Comparison of ENCODE assay signal across 7 cellular contexts in genomic region chr1:36230279-36230678, GRCh38. TPM values are rescaled to one million over a fixed set of nuclear protein-coding genes. Genes with fewer than 3 reads are reported as not detected.
DNase-seq lines count a peak whose midpoint lies in the region; ATAC-seq, FAIRE-seq and TF ChIP-seq lines count a peak whose summit lies in the region.
"Not testable (repeated sequence)": the region's sequence is repeated elsewhere in the genome, so short reads cannot be mapped to it uniquely, and the experiment has no call there.

No MANE protein-coding gene starts in this region.

- H3K27me3 ChIP-seq in GM12878 (replicated peaks in 1 of 2; ENCODE audit: control insufficient read depth in 2 of 2, insufficient read depth in 2 of 2, low read length in 1 of 2); left ventricle myocardium inferior (ENCODE audit: low read depth); psoas muscle (ENCODE audit: insufficient read depth in 3 of 3, low read length in 2 of 3); thyroid gland: not testable (repeated sequence)

- H3K36me3 ChIP-seq in HEK293 (ENCODE audit: control insufficient read depth in 2 of 2, insufficient read depth in 1 of 2, low read length in 2 of 2) (peaks cover 25 to 71% of the 10 kb centered on the region in 2 experiments), GM12878 (ENCODE audit: control insufficient read depth in 2 of 2, insufficient read depth in 2 of 2, low read length in 1 of 2) (peaks cover 2 to 18% of the 10 kb centered on the region in 2 experiments), left ventricle myocardium inferior (peaks cover 45% of the 10 kb centered on the region), psoas muscle (ENCODE audit: insufficient read depth in 1 of 2, low read depth in 1 of 2) (peaks cover 0 to 76% of the 10 kb centered on the region in 2 donors), thyroid gland (peaks cover 4 to 14% of the 10 kb centered on the region in 2 donors)

- TF ChIP-seq RAD21 in GM12878 (IDR thresholded peaks at IDR 0.05; ENCODE audit: insufficient read depth, low read depth, low read length) = not testable (repeated sequence)

- peaks cover 27% of the 10 kb centered on the region for H3K4me1 Mint-ChIP-seq in T-helper 17 cell

- TF ChIP-seq EP300 in GM12878 (IDR thresholded peaks at IDR 0.05; ENCODE audit: borderline replicate concordance in 1 of 2, control insufficient read depth in 1 of 2, low read depth in 2 of 2, low read length in 2 of 2) = not testable (repeated sequence)

- H3K9me3 ChIP-seq in HEK293 (ENCODE audit: control insufficient read depth, insufficient read depth, low read depth, low read length); T-helper 17 cell (ENCODE audit: control insufficient read depth, low read length, poor library complexity, severe bottlenecking); GM12878 (replicated peaks; ENCODE audit: control insufficient read depth, insufficient read depth, low read length); left ventricle myocardium inferior (replicated peaks); psoas muscle; thyroid gland: not testable (repeated sequence)

- CTCF ChIA-PET in HEK293 (lab: Yijun Ruan, JAX); GM12878 (lab: Yijun Ruan, JAX): not testable (repeated sequence)

- not testable (repeated sequence) for DNase-seq in T-helper 17 cell; GM12878 (ENCODE audit: low read depth, low spot score); left ventricle myocardium inferior; psoas muscle; thyroid gland

- H3K36me3 Mint-ChIP-seq in T-helper 17 cell (ENCODE audit: low read depth) = not testable (repeated sequence)

- peaks cover 85% of the 10 kb centered on the region for H3K79me2 ChIP-seq in GM12878 (ENCODE audit: control insufficient read depth, insufficient read depth, low read length)

- WGBS in GM12878 (ENCODE audit: insufficient coverage, insufficient replicate concordance, low lambda C conversion rate, missing lambda C conversion rate) = 98% methylated on average over 12 of the region's 12 CpGs
- WGBS in psoas muscle, 3 donors = 70 to 84% (median 76%) methylated on average over 12 of the region's 12 CpGs
- 93 to 94% methylated on average over 12 of the region's 12 CpGs for WGBS in thyroid gland, 2 donors

- not testable (repeated sequence) for BruUV-seq in GM12878 (replicated peaks; lab: Mats Ljungman, UMichigan)

- peak overlapping the region; percentile 53 for H3K27ac ChIP-seq in 22Rv1
- not testable (repeated sequence) for H3K27ac ChIP-seq in HEK293 (ENCODE audit: extremely low read depth, low read depth, low read length); GM12878 (ENCODE audit: control insufficient read depth, insufficient read depth)
- peak overlapping the region; percentile 43 for H3K27ac ChIP-seq in left ventricle myocardium inferior (replicated peaks)
- peak overlapping the region; percentile 84 for H3K27ac ChIP-seq in psoas muscle
- H3K27ac ChIP-seq in thyroid gland = peak overlapping the region; percentile 79 to 86 (median 80)

- H3K27ac Mint-ChIP-seq in T-helper 17 cell = peak overlapping the region; percentile 57

- not testable (repeated sequence) for H3K4me3 ChIP-seq in HEK293 (ENCODE audit: low read depth, low read length); GM12878; thyroid gland (replicated peaks in 1 of 3)
- H3K4me3 ChIP-seq in left ventricle myocardium inferior = peak overlapping the region; percentile 24
- H3K4me3 ChIP-seq in psoas muscle = peak overlapping the region; percentile 24

- 0 out of 2 replicates have a peak overlapping the region, but pooled peaks have one; percentile 38 for H3K4me2 ChIP-seq in GM12878 (ENCODE audit: control insufficient read depth, insufficient read depth)

- H3K4me3 Mint-ChIP-seq in T-helper 17 cell = not testable (repeated sequence)

- H2AFZ ChIP-seq in GM12878 (ENCODE audit: control insufficient read depth, low read depth, low read length) = not testable (repeated sequence)

- not testable (repeated sequence) for H3K4me1 ChIP-seq in HEK293 (ENCODE audit: control insufficient read depth, insufficient read depth, low read length); GM12878 (ENCODE audit: control insufficient read depth, insufficient read depth, low read length)
- H3K4me1 ChIP-seq in left ventricle myocardium inferior = peaks cover 98% of the 10 kb centered on the region
- H3K4me1 ChIP-seq in psoas muscle = peaks cover 75% of the 10 kb centered on the region
- peaks cover 56 to 61% of the 10 kb centered on the region in 2 donors for H3K4me1 ChIP-seq in thyroid gland

- not testable (repeated sequence) for H4K20me1 ChIP-seq in GM12878 (ENCODE audit: control insufficient read depth, insufficient read depth)

- ATAC-seq in T-helper 17 cell, GM12878, psoas muscle: not testable (repeated sequence)

- POLR2A ChIA-PET in HEK293 (lab: Yijun Ruan, JAX); GM12878 (lab: Charles Lee): not testable (repeated sequence)

- TF ChIP-seq POLR2A in GM12878 (IDR thresholded peaks at IDR 0.05; ENCODE audit: low read depth, low read length); thyroid gland (IDR thresholded peaks at IDR 0.05): not testable (repeated sequence)

- RAD21 ChIA-PET in GM12878 (lab: Charles Lee; ENCODE audit: unreplicated experiment) = not testable (repeated sequence)

- SMC1A ChIA-PET in GM12878 (lab: Charles Lee; ENCODE audit: uncharacterized antibody, unreplicated experiment) = not testable (repeated sequence)

- intact Hi-C loops in GM12878 (cut with micrococcal nuclease; ENCODE audit: unreplicated experiment); left ventricle myocardium inferior (cut with micrococcal nuclease); psoas muscle (cut with DNase I); thyroid gland (cut with DNase I): not testable (repeated sequence)

- in situ Hi-C loops in GM12878 (cut with MboI) = not testable (repeated sequence)

- TF ChIP-seq CTCF in 22Rv1 (IDR thresholded peaks at IDR 0.05); HEK293 (tag by site-specific recombination; IDR thresholded peaks at IDR 0.05); GM12878 (IDR thresholded peaks at IDR 0.05 in 2 of 3, conservative IDR thresholded peaks at IDR 0.05 in 1 of 3; ENCODE audit: control insufficient read depth in 2 of 3, extremely low read depth in 1 of 3, insufficient read depth in 1 of 3, low read depth in 3 of 3, low read length in 3 of 3); left ventricle myocardium inferior (IDR thresholded peaks at IDR 0.05; ENCODE audit: borderline replicate concordance); psoas muscle (IDR thresholded peaks at IDR 0.05); thyroid gland (IDR thresholded peaks at IDR 0.05): not testable (repeated sequence)

- H3K27me3 Mint-ChIP-seq in T-helper 17 cell = not testable (repeated sequence)

- not testable (repeated sequence) for FAIRE-seq in GM12878 (lab: Jason Lieb, UNC)

- not testable (repeated sequence) for H3K9ac ChIP-seq in GM12878 (ENCODE audit: control insufficient read depth, insufficient read depth, low read length)

TF ChIP-seq in HEK293, 187 proteins besides CTCF, POLR2A, EP300 and RAD21:
- peak; percentile 74; the same call in 1 of the 2 replicates for TF ChIP-seq ZEB2 (tag by site-specific recombination; IDR thresholded peaks at IDR 0.05)

RNA-seq across cellular contexts. Expression of gene THRAP3, which starts 6.0 kb away (rescaled TPM):
- total RNA-seq in T-helper 17 cell (10 to 100 TPM; 74.5 to 76.3 TPM), GM12878 (2014; rRNA removed) (76.2 and 77.4 TPM in 2 replicates), GM12878 (2014; rRNA removed; fragmentation: Illumina TruSeq; extraction: Trizol) (146 and 149 TPM in 2 replicates), GM12878 (2021) (135 and 136 TPM in 2 replicates), left ventricle myocardium inferior (59.0 TPM), psoas muscle (100 to 1,000 TPM in 3 of 4 donors, 10 to 100 TPM in 1; 96.6 to 159 (median 124) TPM), thyroid gland (100 to 1,000 TPM in 3 of 4 donors, 10 to 100 TPM in 1; 88.9 to 129 (median 115) TPM)
- 61.9 and 62.2 TPM in 2 replicates for total RNA-seq in GM12878 (2013; cell fraction: nucleolus; rRNA removed)
- 36.4 TPM for polyA plus RNA-seq in GM12878 (2011; ENCODE audit: low read depth)
- polyA plus RNA-seq in GM12878 (2011; rRNA removed) (98.0 and 109 TPM in 2 replicates), GM12878 (2014; fragmentation: Illumina TruSeq; extraction: Trizol) (153 and 173 TPM in 2 replicates), GM12878 (2014; fragmentation: Nextera tagmentation; extraction: Ambion mirVana) (100 to 1,000 TPM in 1 of 2 experiments, 10 to 100 TPM in 1; 76.3 to 173 TPM), GM12878 (2014; rRNA removed) (80.0 and 96.9 TPM in 2 replicates), GM12878 (2016; fragmentation: Nextera tagmentation; extraction: Ambion mirVana) (100 to 1,000 TPM; 135 to 151 TPM), psoas muscle (10 to 100 TPM; 45.8 to 92.9 (median 80.3) TPM)
- 53.6 and 64.1 TPM in 2 replicates for polyA plus RNA-seq in GM12878 (2011; cell fraction: cytosol; rRNA removed)
- polyA plus RNA-seq in GM12878 (2011; cell fraction: nucleus; rRNA removed) = 57.5 and 60.4 TPM in 2 replicates
- polyA plus RNA-seq in GM12878 (2012) = 58.3 and 61.2 TPM in 2 replicates
- polyA minus RNA-seq in GM12878 (2011; rRNA and poly(A)+ RNA removed) = 112 and 132 TPM in 2 replicates
- polyA minus RNA-seq in GM12878 (2011; cell fraction: cytosol; rRNA and poly(A)+ RNA removed) = 40.8 and 57.2 TPM in 2 replicates
- 33.6 and 44.1 TPM in 2 replicates for polyA minus RNA-seq in GM12878 (2011; cell fraction: nucleus; rRNA and poly(A)+ RNA removed)
